ENCODE assay signal across 1 cellular context in the genomic region with DNA sequence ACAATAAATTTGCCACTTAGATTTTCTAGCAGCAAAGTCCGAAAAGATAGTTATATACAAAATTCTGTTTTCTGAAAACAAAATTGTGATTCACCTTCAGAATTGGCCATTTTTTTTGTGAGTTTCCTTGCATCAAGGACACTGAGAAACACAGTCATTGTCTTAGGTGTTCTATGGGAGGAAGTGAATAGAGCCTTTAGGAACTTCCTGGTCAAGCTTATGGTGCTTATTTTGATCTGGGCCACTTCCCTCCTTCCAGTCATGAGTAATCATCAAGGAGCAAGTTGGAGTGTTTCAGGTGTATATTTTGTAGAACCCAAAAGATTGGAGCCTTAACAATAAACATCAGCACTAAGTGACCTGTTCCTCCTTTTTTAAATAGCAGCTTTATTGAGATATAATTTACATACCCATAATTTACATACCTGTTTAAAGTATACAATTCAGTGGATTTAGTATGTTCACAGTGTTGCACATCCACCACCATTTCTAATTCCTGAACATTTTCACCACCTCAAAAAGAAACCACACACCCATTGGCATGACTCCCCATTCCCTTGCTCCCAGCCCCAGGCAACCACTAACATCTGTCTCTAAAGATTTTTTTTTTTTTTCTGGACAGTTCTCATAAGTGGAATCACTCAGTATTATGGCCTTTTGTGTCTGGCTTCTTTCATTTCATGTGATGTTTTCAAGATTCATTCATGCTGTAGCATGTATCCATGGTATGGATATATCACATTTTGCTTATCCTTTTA.
TF ChIP-seq lines count a peak whose summit lies in the region.

No MANE protein-coding gene starts in this region.

TF ChIP-seq in HepG2, 621 proteins besides CTCF, POLR2A, EP300 and RAD21:
- TF ChIP-seq ZNF703 (CRISPR knock-in tag; IDR thresholded peaks at IDR 0.05; ENCODE audit: borderline replicate concordance) = no peak
- no peak for TF ChIP-seq HCFC1 (IDR thresholded peaks at IDR 0.05; ENCODE audit: low read depth, low read length)
TF ChIP-seq in HepG2: peak in this region for 0.
